ENCODE assay signal across 8 cellular contexts in the genomic region with DNA sequence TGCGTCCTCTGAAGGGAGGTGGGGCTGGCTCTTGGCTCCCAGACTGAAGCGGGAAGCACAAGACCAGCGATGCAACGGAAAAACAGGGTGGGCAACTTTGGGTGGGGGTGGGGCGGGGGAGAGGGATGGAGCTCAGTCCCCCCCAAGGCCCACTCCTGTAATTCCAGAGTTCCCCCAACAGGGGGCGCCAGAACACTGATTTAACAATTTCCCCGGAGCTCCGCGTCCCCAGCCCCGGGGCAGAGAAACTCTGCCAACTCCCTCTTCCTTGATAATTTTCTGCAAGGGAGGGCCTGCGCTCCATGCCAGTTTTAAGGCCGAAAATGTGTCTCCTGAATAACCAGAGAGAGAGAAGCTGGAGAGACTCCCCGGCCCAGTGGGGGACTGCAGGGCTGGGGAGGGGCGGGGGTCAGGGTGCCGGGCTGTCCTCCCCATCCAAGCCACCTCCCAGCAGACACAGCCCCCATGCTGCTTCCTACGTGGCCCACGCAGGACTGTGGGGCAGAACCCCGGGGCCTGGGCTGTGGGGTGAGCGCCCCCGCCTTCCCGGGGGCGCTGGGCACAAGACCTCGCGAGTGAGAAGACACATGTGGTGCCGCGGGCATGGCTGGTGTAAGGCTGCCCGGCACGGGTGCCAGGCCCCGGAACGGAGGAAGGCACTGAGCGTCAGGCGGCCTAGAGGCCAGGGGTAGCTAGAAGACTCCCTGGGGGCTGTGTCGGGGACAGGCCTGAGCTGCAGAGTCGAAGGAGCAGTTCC. TPM values are rescaled to one million over a fixed set of nuclear protein-coding genes. Genes with fewer than 3 reads are reported as not detected.
A peak's percentile ranks its signal among the peaks of the same experiment; 100 is the strongest.
DNase-seq lines count a peak whose midpoint lies in the region; ATAC-seq and TF ChIP-seq lines count a peak whose summit lies in the region.

No MANE protein-coding gene starts in this region.

- H3K36me3 Mint-ChIP-seq in activated naive CD4-positive, alpha-beta T cell treated with anti-CD3 and anti-CD28 coated beads, Interleukin-2, amount 10 ng/mL, durations not matched to agents 7 days and 5 days = peaks cover 46% of the 10 kb centered on the region

- H3K9me3 ChIP-seq in SJCRH30 (replicated peaks) (no peaks in the 10 kb centered on the region), cardiac muscle cell (ENCODE audit: low read depth) (no peaks in the 10 kb centered on the region)

- DNase-seq in COR-L47 (lab: John Stamatoyannopoulos, UW) (peak; percentile 57), HuH-7.5 (ENCODE audit: low spot score) (peak; percentile 76), SJCRH30 (peak; percentile 77 to 88), cardiac muscle cell (ENCODE audit: low read depth in 1 of 2, low spot score in 1 of 2) (peak; percentile 69 to 79), putamen (ENCODE audit: low spot score) (peak; percentile 57), H4 (ENCODE audit: low spot score) (no peak)
- DNase-seq in activated naive CD4-positive, alpha-beta T cell treated with anti-CD3 and anti-CD28 coated beads, Interleukin-2, amount 10 ng/mL, durations not matched to agents 7 days and 5 days = peak; percentile 70

- H3K4me1 Mint-ChIP-seq in activated naive CD4-positive, alpha-beta T cell treated with anti-CD3 and anti-CD28 coated beads, Interleukin-2, amount 10 ng/mL, durations not matched to agents 7 days and 5 days = no peaks in the 10 kb centered on the region

- peak; percentile 64 for TF ChIP-seq CTCF in cardiac muscle cell (IDR thresholded peaks at IDR 0.05; ENCODE audit: low read depth, low read length)

- CTCF ChIA-PET in activated naive CD4-positive, alpha-beta T cell treated with anti-CD3 and anti-CD28 coated beads, Interleukin-2, amount 10 ng/mL, durations not matched to agents 7 days and 5 days (lab: Charles Lee) = interaction anchor here (0.6 to 4.3 kb wide), 36 partner anchors 8 to 436 kb away, joined by 3 to 101 read pairs (median 5); no protein-coding TSS in a partner anchor

- no peak overlapping the region for H3K27ac Mint-ChIP-seq in activated naive CD4-positive, alpha-beta T cell treated with anti-CD3 and anti-CD28 coated beads, Interleukin-2, amount 10 ng/mL, durations not matched to agents 7 days and 5 days

- H3K4me3 ChIP-seq in SJCRH30 (no peak overlapping the region), cardiac muscle cell (no peak overlapping the region)

- H3K4me3 Mint-ChIP-seq in activated naive CD4-positive, alpha-beta T cell treated with anti-CD3 and anti-CD28 coated beads, Interleukin-2, amount 10 ng/mL, durations not matched to agents 7 days and 5 days = no peak overlapping the region

- H3K27me3 ChIP-seq in SJCRH30 = no peaks in the 10 kb centered on the region
- H3K27me3 ChIP-seq in cardiac muscle cell = no peaks in the 10 kb centered on the region

- H3K36me3 ChIP-seq in SJCRH30 (no peaks in the 10 kb centered on the region), cardiac muscle cell (no peaks in the 10 kb centered on the region)

- ATAC-seq in HG02852 (IDR thresholded peaks at IDR 0.05; ENCODE audit: unreplicated experiment) = no peak

- H3K4me1 ChIP-seq in SJCRH30 = peaks cover 14% of the 10 kb centered on the region; the same call in 1 of the 2 replicates
- no peaks in the 10 kb centered on the region for H3K4me1 ChIP-seq in cardiac muscle cell (ENCODE audit: low read depth)

- H3K27me3 Mint-ChIP-seq in activated naive CD4-positive, alpha-beta T cell treated with anti-CD3 and anti-CD28 coated beads, Interleukin-2, amount 10 ng/mL, durations not matched to agents 7 days and 5 days = no peaks in the 10 kb centered on the region

- H3K27ac ChIP-seq in SJCRH30 (no peak overlapping the region), cardiac muscle cell (no peak overlapping the region)

- H3K9me3 Mint-ChIP-seq in activated naive CD4-positive, alpha-beta T cell treated with anti-CD3 and anti-CD28 coated beads, Interleukin-2, amount 10 ng/mL, durations not matched to agents 7 days and 5 days = no peaks in the 10 kb centered on the region

RNA-seq across cellular contexts. Expression of gene KIF21B, which starts 51.4 kb away (rescaled TPM):
- 0.61 and 0.66 TPM in 2 replicates for total RNA-seq in SJCRH30 (2014; rRNA removed; shearing (Covaris generic))
- total RNA-seq in cardiac muscle cell = 2.4 and 3.5 TPM in 2 replicates
- polyA plus RNA-seq in cardiac muscle cell = 0.29 and 1.1 TPM in 2 replicates
- 2.1 and 2.4 TPM in 2 replicates for total RNA-seq in H4 (2014; rRNA removed; shearing (Covaris generic))
